10 cellular contexts compared by ENCODE assay signal in genomic region chr7:44496385-44496784, GRCh38. TPM values are rescaled to one million over a fixed set of nuclear protein-coding genes. Genes with fewer than 3 reads are reported as not detected.
"Had no signal": no experiment of that assay in that cellular context is flagged by ENCODE, and none has a peak within 500 bp of the region (broad histone marks: within the 10 kb centered on the region; RNA-seq: fewer than 3 reads in every experiment).

No MANE protein-coding gene starts in this region.

- H3K27ac Mint-ChIP-seq: HFFc6 had no signal

- ATAC-seq: HCT116 had no signal

- H3K9me3 ChIP-seq: HAP-1 had no signal

- DNase-seq: GM23248, GOT3, H7, HFFc6, Karpas-422, KBM-7 had no signal

- H2AFZ ChIP-seq: GM23248 had no signal

- H3K4me3 ChIP-seq: GM23248, HAP-1 had no signal

- H3K27ac ChIP-seq: GM23248, KMS-11 had no signal

- H3K4me2 ChIP-seq: KMS-11 had no signal

- H3K9ac ChIP-seq: GM23248, KMS-11 had no signal

- H3K36me3 ChIP-seq: HAP-1 had no signal

- H3K4me3 Mint-ChIP-seq: HFFc6 had no signal

- H3K9me3 Mint-ChIP-seq: HFFc6 had no signal

RNA-seq across cellular contexts. Expression of gene NPC1L1, which starts 44.7 kb away (rescaled TPM):
- total RNA-seq: GM23248, H4, H7, HFFc6 had no signal
- polyA plus RNA-seq: GM23248 had no signal
